In genomic region chr14:21860172-21860571, GRCh38 we compare ENCODE assay signal across 9 cellular contexts.
DNase-seq lines count a peak whose midpoint lies in the region; ATAC-seq, FAIRE-seq and TF ChIP-seq lines count a peak whose summit lies in the region.
"Had no signal": no experiment of that assay in that cellular context is flagged by ENCODE, and none has a peak within 500 bp of the region (broad histone marks: within the 10 kb centered on the region; RNA-seq: fewer than 3 reads in every experiment).

No MANE protein-coding gene starts in this region.

- H3K36me3 ChIP-seq in WERI-Rb-1: no peaks in the 10 kb centered on the region

- no peak overlapping the region for H3K4me3 ChIP-seq in WERI-Rb-1 (ENCODE audit: low read depth, low read length)

- H3K4me3 Mint-ChIP-seq in glutamatergic neuron (ENCODE audit: unreplicated experiment): no peak overlapping the region

- no peaks in the 10 kb centered on the region for H3K27me3 Mint-ChIP-seq in glutamatergic neuron (ENCODE audit: unreplicated experiment)

- DNase-seq in HCEC 1CT: peak; percentile 9
- peak; percentile 9 for DNase-seq in WERI-Rb-1
- no peak for DNase-seq in glutamatergic neuron
- DNase-seq in cerebellum (ENCODE audit: low spot score): no peak
- DNase-seq in GM12892 (ENCODE audit: insufficient read length): no peak

- FAIRE-seq in GM12892 (lab: Jason Lieb, UNC): no peak
- FAIRE-seq: colon had no signal

- no peaks in the 10 kb centered on the region for H3K36me3 Mint-ChIP-seq in glutamatergic neuron (ENCODE audit: unreplicated experiment)

- H3K27ac ChIP-seq in C4-2B (no peak overlapping the region), WERI-Rb-1 (no peak overlapping the region)

- TF ChIP-seq CTCF in C4-2B (conservative IDR thresholded peaks at IDR 0.05) (peak; percentile 71), WERI-Rb-1 (IDR thresholded peaks at IDR 0.05; ENCODE audit: low read depth, low read length) (peak; percentile 39), glutamatergic neuron (IDR thresholded peaks at IDR 0.05; ENCODE audit: partially characterized antibody, unreplicated experiment) (peak; percentile 74)

- TF ChIP-seq POLR2A in GM18505 (IDR thresholded peaks at IDR 0.05; ENCODE audit: borderline replicate concordance, extremely low read depth, insufficient read depth, insufficient read length): no peak
- no peak for TF ChIP-seq POLR2A in GM12892 (IDR thresholded peaks at IDR 0.05; ENCODE audit: low read depth, low read length)

- H3K9me3 Mint-ChIP-seq in glutamatergic neuron (ENCODE audit: unreplicated experiment): no peaks in the 10 kb centered on the region

- peaks cover 59% of the 10 kb centered on the region for H3K27me3 ChIP-seq in WERI-Rb-1 (ENCODE audit: insufficient read depth, low read depth, severe bottlenecking)

- no peak overlapping the region for H3K27ac Mint-ChIP-seq in glutamatergic neuron (ENCODE audit: unreplicated experiment)

- ATAC-seq in GM18505 (IDR thresholded peaks at IDR 0.05; ENCODE audit: unreplicated experiment) (no peak), HG03196 (IDR thresholded peaks at IDR 0.05; ENCODE audit: unreplicated experiment) (no peak)

- H3K4me1 Mint-ChIP-seq in glutamatergic neuron (ENCODE audit: low read depth, unreplicated experiment): no peaks in the 10 kb centered on the region

- no peaks in the 10 kb centered on the region for H3K9me3 ChIP-seq in WERI-Rb-1 (ENCODE audit: severe bottlenecking)

Comparison
In these comparisons a context has a peak if more than half of its experiments do, and no peak if none do; other contexts are left out.
1. DNase-seq: peak in HCEC 1CT (single experiment) and WERI-Rb-1 (single experiment); none in glutamatergic neuron (single experiment), cerebellum (single experiment) and GM12892 (single experiment).
2. Peak in every context shown above with its lines, with median percentiles within 50 percentile points of each other: CTCF ChIP-seq.